1 cellular context compared by ENCODE assay signal in the genomic region with DNA sequence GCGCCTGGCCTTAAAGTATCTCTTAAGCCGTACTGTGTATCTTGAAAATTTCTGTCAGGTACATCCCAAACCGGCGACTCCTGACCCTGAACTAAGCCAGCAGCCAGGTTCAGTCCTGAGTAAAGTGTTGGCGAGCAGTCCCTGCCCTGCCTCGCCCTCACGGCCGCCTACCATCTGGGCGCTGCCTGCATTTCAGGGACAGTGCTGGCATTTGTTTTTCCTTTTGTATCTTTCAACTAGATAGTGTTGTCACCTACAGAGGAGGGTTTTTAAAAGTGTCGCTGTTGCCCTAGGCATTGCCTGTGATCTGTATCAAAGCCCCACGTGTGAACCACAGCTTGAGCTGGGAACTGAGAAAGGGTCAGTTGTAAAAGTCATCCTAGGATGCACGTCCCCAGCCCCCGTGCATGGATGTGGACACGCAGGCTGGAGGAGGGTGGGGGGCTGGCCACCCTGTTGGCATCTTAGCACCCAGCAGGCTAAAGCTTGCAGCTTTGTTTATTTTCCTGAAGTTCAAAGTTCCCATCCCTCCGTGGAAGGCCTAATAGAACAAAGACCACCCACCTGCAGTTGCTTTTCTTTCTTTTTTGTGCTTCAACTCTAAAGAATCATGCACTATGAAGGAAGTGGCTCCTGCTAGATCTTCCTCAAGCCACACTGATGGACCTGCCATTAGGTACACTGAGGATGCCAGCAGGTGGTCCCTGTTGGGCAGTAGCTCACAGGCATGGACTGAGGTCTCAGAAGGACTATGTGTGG.
A peak's percentile ranks its signal among the peaks of the same experiment; 100 is the strongest.
TF ChIP-seq lines count a peak whose summit lies in the region.

No MANE protein-coding gene starts in this region.

TF ChIP-seq in HepG2, 621 proteins besides CTCF, POLR2A, EP300 and RAD21 (continued from another document and continues in another):
- TF ChIP-seq EZH2 (conservative IDR thresholded peaks at IDR 0.05; ENCODE audit: low read depth, low read length) (no peak), ATF4 (CRISPR knock-in tag; IDR thresholded peaks at IDR 0.05) (no peak), HOXA3 (CRISPR knock-in tag; IDR thresholded peaks at IDR 0.05) (peak; percentile 81), NFKB2 (CRISPR knock-in tag; IDR thresholded peaks at IDR 0.05; ENCODE audit: borderline replicate concordance) (peak; percentile 80; the same call in 1 of the 2 replicates), TOPORS (CRISPR knock-in tag; IDR thresholded peaks at IDR 0.05) (no peak), REPIN1 (CRISPR knock-in tag; IDR thresholded peaks at IDR 0.05; ENCODE audit: borderline replicate concordance, low read depth) (no peak), AKAP8 (CRISPR knock-in tag; IDR thresholded peaks at IDR 0.05) (0 out of 2 replicates have a peak, but pooled peaks have one; percentile 34), HMGA1 (CRISPR knock-in tag; conservative IDR thresholded peaks at IDR 0.05) (no peak), ZNF616 (CRISPR knock-in tag; IDR thresholded peaks at IDR 0.05; ENCODE audit: low read depth) (no peak), KLF13 (CRISPR knock-in tag; IDR thresholded peaks at IDR 0.05) (no peak), ZZZ3 (CRISPR knock-in tag; IDR thresholded peaks at IDR 0.05; ENCODE audit: borderline replicate concordance) (0 out of 2 replicates have a peak, but pooled peaks have one; percentile 34), ONECUT2 (CRISPR knock-in tag; IDR thresholded peaks at IDR 0.05) (no peak), ZSCAN31 (CRISPR knock-in tag; IDR thresholded peaks at IDR 0.05; ENCODE audit: low read depth) (no peak), ZSCAN29 (CRISPR knock-in tag; conservative IDR thresholded peaks at IDR 0.05) (no peak), SMYD3 (CRISPR knock-in tag; IDR thresholded peaks at IDR 0.05) (no peak; the same call in 1 of the 2 replicates), ZNF761 (CRISPR knock-in tag; conservative IDR thresholded peaks at IDR 0.05) (no peak), ZNF382 (CRISPR knock-in tag; IDR thresholded peaks at IDR 0.05; ENCODE audit: borderline replicate concordance) (no peak), ZNF782 (CRISPR knock-in tag; IDR thresholded peaks at IDR 0.05; ENCODE audit: borderline replicate concordance) (no peak), SALL1 (CRISPR knock-in tag; IDR thresholded peaks at IDR 0.05) (peak; percentile 81), NR1H2 (CRISPR knock-in tag; IDR thresholded peaks at IDR 0.05; ENCODE audit: borderline replicate concordance, low read depth) (no peak), ZSCAN22 (CRISPR knock-in tag; IDR thresholded peaks at IDR 0.05) (no peak; the same call in 1 of the 2 replicates), ZNF570 (CRISPR knock-in tag; IDR thresholded peaks at IDR 0.05; ENCODE audit: borderline replicate concordance) (no peak), PRDM15 (CRISPR knock-in tag; IDR thresholded peaks at IDR 0.05) (no peak), RCOR2 (CRISPR knock-in tag; IDR thresholded peaks at IDR 0.05) (peak; percentile 69; the same call in 1 of the 2 replicates), ETV5 (CRISPR knock-in tag; IDR thresholded peaks at IDR 0.05; ENCODE audit: borderline replicate concordance) (peak; percentile 69; the same call in 1 of the 2 replicates), KLF9 (CRISPR knock-in tag; IDR thresholded peaks at IDR 0.05; ENCODE audit: low read depth) (no peak), KDM1A (CRISPR knock-in tag; IDR thresholded peaks at IDR 0.05) (no peak), SSRP1 (CRISPR knock-in tag; IDR thresholded peaks at IDR 0.05) (no peak), ZNF710 (CRISPR knock-in tag; IDR thresholded peaks at IDR 0.05; ENCODE audit: borderline replicate concordance) (peak; percentile 91), GPN1 (CRISPR knock-in tag; IDR thresholded peaks at IDR 0.05; ENCODE audit: borderline replicate concordance) (no peak), RFXAP (CRISPR knock-in tag; IDR thresholded peaks at IDR 0.05; ENCODE audit: borderline replicate concordance) (peak; percentile 47; the same call in 1 of the 2 replicates)
- TF ChIP-seq, protein P1, sequence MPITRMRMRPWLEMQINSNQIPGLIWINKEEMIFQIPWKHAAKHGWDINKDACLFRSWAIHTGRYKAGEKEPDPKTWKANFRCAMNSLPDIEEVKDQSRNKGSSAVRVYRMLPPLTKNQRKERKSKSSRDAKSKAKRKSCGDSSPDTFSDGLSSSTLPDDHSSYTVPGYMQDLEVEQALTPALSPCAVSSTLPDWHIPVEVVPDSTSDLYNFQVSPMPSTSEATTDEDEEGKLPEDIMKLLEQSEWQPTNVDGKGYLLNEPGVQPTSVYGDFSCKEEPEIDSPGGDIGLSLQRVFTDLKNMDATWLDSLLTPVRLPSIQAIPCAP (CRISPR knock-in tag; IDR thresholded peaks at IDR 0.05; ENCODE audit: low read depth): no peak
- TF ChIP-seq, protein P2, sequence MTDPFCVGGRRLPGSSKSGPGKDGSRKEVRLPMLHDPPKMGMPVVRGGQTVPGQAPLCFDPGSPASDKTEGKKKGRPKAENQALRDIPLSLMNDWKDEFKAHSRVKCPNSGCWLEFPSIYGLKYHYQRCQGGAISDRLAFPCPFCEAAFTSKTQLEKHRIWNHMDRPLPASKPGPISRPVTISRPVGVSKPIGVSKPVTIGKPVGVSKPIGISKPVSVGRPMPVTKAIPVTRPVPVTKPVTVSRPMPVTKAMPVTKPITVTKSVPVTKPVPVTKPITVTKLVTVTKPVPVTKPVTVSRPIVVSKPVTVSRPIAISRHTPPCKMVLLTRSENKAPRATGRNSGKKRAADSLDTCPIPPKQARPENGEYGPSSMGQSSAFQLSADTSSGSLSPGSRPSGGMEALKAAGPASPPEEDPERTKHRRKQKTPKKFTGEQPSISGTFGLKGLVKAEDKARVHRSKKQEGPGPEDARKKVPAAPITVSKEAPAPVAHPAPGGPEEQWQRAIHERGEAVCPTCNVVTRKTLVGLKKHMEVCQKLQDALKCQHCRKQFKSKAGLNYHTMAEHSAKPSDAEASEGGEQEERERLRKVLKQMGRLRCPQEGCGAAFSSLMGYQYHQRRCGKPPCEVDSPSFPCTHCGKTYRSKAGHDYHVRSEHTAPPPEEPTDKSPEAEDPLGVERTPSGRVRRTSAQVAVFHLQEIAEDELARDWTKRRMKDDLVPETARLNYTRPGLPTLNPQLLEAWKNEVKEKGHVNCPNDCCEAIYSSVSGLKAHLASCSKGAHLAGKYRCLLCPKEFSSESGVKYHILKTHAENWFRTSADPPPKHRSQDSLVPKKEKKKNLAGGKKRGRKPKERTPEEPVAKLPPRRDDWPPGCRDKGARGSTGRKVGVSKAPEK (CRISPR knock-in tag; IDR thresholded peaks at IDR 0.05; ENCODE audit: borderline replicate concordance): no peak
- TF ChIP-seq, protein P3, sequence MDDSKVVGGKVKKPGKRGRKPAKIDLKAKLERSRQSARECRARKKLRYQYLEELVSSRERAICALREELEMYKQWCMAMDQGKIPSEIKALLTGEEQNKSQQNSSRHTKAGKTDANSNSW (CRISPR knock-in tag; IDR thresholded peaks at IDR 0.05; ENCODE audit: borderline replicate concordance): no peak
- TF ChIP-seq, protein P4, sequence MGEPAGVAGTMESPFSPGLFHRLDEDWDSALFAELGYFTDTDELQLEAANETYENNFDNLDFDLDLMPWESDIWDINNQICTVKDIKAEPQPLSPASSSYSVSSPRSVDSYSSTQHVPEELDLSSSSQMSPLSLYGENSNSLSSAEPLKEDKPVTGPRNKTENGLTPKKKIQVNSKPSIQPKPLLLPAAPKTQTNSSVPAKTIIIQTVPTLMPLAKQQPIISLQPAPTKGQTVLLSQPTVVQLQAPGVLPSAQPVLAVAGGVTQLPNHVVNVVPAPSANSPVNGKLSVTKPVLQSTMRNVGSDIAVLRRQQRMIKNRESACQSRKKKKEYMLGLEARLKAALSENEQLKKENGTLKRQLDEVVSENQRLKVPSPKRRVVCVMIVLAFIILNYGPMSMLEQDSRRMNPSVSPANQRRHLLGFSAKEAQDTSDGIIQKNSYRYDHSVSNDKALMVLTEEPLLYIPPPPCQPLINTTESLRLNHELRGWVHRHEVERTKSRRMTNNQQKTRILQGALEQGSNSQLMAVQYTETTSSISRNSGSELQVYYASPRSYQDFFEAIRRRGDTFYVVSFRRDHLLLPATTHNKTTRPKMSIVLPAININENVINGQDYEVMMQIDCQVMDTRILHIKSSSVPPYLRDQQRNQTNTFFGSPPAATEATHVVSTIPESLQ (CRISPR knock-in tag; conservative IDR thresholded peaks at IDR 0.05): no peak
- TF ChIP-seq, protein P5, sequence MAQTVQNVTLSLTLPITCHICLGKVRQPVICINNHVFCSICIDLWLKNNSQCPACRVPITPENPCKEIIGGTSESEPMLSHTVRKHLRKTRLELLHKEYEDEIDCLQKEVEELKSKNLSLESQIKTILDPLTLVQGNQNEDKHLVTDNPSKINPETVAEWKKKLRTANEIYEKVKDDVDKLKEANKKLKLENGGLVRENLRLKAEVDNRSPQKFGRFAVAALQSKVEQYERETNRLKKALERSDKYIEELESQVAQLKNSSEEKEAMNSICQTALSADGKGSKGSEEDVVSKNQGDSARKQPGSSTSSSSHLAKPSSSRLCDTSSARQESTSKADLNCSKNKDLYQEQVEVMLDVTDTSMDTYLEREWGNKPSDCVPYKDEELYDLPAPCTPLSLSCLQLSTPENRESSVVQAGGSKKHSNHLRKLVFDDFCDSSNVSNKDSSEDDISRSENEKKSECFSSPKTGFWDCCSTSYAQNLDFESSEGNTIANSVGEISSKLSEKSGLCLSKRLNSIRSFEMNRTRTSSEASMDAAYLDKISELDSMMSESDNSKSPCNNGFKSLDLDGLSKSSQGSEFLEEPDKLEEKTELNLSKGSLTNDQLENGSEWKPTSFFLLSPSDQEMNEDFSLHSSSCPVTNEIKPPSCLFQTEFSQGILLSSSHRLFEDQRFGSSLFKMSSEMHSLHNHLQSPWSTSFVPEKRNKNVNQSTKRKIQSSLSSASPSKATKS (CRISPR knock-in tag; IDR thresholded peaks at IDR 0.05): no peak
- TF ChIP-seq, protein P6, sequence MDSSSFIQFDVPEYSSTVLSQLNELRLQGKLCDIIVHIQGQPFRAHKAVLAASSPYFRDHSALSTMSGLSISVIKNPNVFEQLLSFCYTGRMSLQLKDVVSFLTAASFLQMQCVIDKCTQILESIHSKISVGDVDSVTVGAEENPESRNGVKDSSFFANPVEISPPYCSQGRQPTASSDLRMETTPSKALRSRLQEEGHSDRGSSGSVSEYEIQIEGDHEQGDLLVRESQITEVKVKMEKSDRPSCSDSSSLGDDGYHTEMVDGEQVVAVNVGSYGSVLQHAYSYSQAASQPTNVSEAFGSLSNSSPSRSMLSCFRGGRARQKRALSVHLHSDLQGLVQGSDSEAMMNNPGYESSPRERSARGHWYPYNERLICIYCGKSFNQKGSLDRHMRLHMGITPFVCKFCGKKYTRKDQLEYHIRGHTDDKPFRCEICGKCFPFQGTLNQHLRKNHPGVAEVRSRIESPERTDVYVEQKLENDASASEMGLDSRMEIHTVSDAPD (CRISPR knock-in tag; IDR thresholded peaks at IDR 0.05): no peak
